ENCODE assay signal across 12 cellular contexts in the genomic region with DNA sequence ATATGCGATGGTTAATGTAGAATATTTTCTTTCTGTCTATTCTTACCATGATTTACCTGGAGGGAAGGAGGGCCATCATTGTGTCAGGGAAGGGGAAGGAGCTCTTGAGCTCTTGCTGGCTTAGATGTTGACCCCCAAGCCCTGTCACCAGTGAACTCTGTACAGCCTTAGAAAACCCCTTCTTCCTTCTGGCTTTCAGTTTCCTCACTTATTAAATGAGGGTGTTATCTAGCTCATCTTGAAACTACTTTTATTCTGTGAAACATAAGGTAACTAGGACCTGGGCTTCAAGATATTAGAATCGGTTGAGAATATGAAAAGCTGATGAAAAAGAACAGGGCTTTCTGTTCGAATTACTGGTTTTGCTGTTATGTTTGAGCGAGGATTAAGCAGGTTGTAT. TPM values are rescaled to one million over a fixed set of nuclear protein-coding genes. Genes with fewer than 3 reads are reported as not detected.
A peak's percentile ranks its signal among the peaks of the same experiment; 100 is the strongest.
DNase-seq lines count a peak whose midpoint lies in the region; ATAC-seq and TF ChIP-seq lines count a peak whose summit lies in the region.
"Had no signal": no experiment of that assay in that cellular context is flagged by ENCODE, and none has a peak within 500 bp of the region (broad histone marks: within the 10 kb centered on the region; RNA-seq: fewer than 3 reads in every experiment).

No MANE protein-coding gene starts in this region.

- TF ChIP-seq POLR2A in esophagus muscularis mucosa (IDR thresholded peaks at IDR 0.05; ENCODE audit: low read depth) = no peak

- DNase-seq in esophagus muscularis mucosa (ENCODE audit: extremely low spot score) (no peak), GM03348 (ENCODE audit: low spot score) (no peak), GOT3 (lab: John Stamatoyannopoulos, UW) (no peak), mesothelial cell of epicardium (ENCODE audit: low spot score in 2 of 2, unreplicated experiment in 2 of 2) (no peak), NCI-H128 (lab: John Stamatoyannopoulos, UW; ENCODE audit: unreplicated experiment) (no peak)
- DNase-seq: colonic mucosa, heart right ventricle, T-helper 1 cell had no signal

- no peaks in the 10 kb centered on the region for H3K9me3 Mint-ChIP-seq in mesothelial cell of epicardium

- no peaks in the 10 kb centered on the region for H3K27me3 Mint-ChIP-seq in mesothelial cell of epicardium (ENCODE audit: low read depth)

- ATAC-seq in GM18519 (IDR thresholded peaks at IDR 0.05; ENCODE audit: low FRiP score, unreplicated experiment) (peak; percentile 84), GM21423 (IDR thresholded peaks at IDR 0.05; ENCODE audit: unreplicated experiment) (peak; percentile 69), HG03066 (IDR thresholded peaks at IDR 0.05; ENCODE audit: low read depth, unreplicated experiment) (peak; percentile 80)

- H3K9me3 ChIP-seq in esophagus muscularis mucosa = no peaks in the 10 kb centered on the region
- H3K9me3 ChIP-seq: colonic mucosa, heart right ventricle, tibial nerve had no signal

- peaks cover 0 to 28% (median 12%) of the 10 kb centered on the region in 4 donors for H3K36me3 ChIP-seq in esophagus muscularis mucosa
- H3K36me3 ChIP-seq: colonic mucosa had no signal

- H3K36me3 Mint-ChIP-seq in mesothelial cell of epicardium = peaks cover 25% of the 10 kb centered on the region

- WGBS in esophagus muscularis mucosa = 88% methylated on average over 4 of the region's 4 CpGs

- H3K27ac Mint-ChIP-seq in mesothelial cell of epicardium = no peak overlapping the region

- intact Hi-C loops in esophagus muscularis mucosa (cut with DNase I) = no loop called here

- H3K4me3 ChIP-seq in esophagus muscularis mucosa = no peak overlapping the region
- H3K4me3 ChIP-seq: colonic mucosa, heart right ventricle, tibial nerve had no signal

- peak overlapping the region; percentile 69 to 77 (median 72) for H3K27ac ChIP-seq in esophagus muscularis mucosa (replicated peaks in 1 of 4)
- H3K27ac ChIP-seq: colonic mucosa, tibial nerve had no signal

- TF ChIP-seq CTCF in esophagus muscularis mucosa (IDR thresholded peaks at IDR 0.05) (no peak), mesothelial cell of epicardium (IDR thresholded peaks at IDR 0.05; ENCODE audit: unreplicated experiment) (no peak)

- H3K4me1 Mint-ChIP-seq in mesothelial cell of epicardium = peaks cover 24% of the 10 kb centered on the region

- H3K4me1 ChIP-seq in esophagus muscularis mucosa = peaks cover 61 to 95% (median 95%) of the 10 kb centered on the region in 4 donors
- H3K4me1 ChIP-seq: colonic mucosa had no signal

- no peaks in the 10 kb centered on the region for H3K27me3 ChIP-seq in esophagus muscularis mucosa
- H3K27me3 ChIP-seq: colonic mucosa, heart right ventricle, tibial nerve had no signal

- TF ChIP-seq EP300 in esophagus muscularis mucosa (IDR thresholded peaks at IDR 0.05) = no peak

- no peak overlapping the region for H3K4me3 Mint-ChIP-seq in mesothelial cell of epicardium

RNA-seq across cellular contexts. Expression of a gene that starts 25.1 kb away (rescaled TPM):
- 1 to 10 TPM in 1 of 4 donors, under 1 TPM in 1, not detected in 2; 0.65 to 1.2 TPM for total RNA-seq in esophagus muscularis mucosa
- total RNA-seq in mesothelial cell of epicardium = 0.60 to 1.1 TPM (median 0.90 TPM) in 3 replicates

RNA-seq across cellular contexts. Expression of a gene that starts 26.2 kb away (rescaled TPM):
- 100 to 1,000 TPM; 141 to 192 (median 165) TPM for total RNA-seq in esophagus muscularis mucosa
- 53.1 to 63.2 TPM (median 58.2 TPM) in 3 replicates for total RNA-seq in mesothelial cell of epicardium
